19 cellular contexts compared by ENCODE assay signal in the genomic region with DNA sequence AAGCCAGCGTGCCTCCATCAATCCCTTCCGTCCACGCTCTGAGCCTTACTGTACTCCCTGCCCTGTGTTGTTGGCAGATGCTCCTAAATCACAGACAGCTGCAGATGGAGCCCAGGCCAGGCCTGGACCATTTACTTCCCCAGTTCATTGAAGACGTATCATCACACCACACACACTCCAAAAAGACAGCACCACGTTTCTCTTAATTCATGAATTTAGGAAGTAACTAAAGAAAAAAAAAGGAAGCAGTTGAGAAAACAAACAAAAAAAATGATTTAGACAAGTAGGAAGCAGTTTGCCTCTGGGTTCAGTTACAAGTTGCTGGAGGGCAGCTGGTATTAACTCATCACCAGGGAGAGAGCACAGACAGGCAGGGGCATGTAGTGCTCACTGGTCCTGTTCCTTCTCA. TPM values are rescaled to one million over a fixed set of nuclear protein-coding genes. Genes with fewer than 3 reads are reported as not detected.
DNase-seq lines count a peak whose midpoint lies in the region; ATAC-seq and TF ChIP-seq lines count a peak whose summit lies in the region.
"Had no signal": no experiment of that assay in that cellular context is flagged by ENCODE, and none has a peak within 500 bp of the region (broad histone marks: within the 10 kb centered on the region; RNA-seq: fewer than 3 reads in every experiment).

No MANE protein-coding gene starts in this region.

- DNase-seq in SK-N-SH: peak; percentile 68
- DNase-seq in RWPE1 (ENCODE audit: low spot score): peak; percentile 40
- peak; percentile 59 to 60 for DNase-seq in foreskin keratinocyte
- DNase-seq in spleen: peak; percentile 75
- no peak for DNase-seq in AG08396 (ENCODE audit: low spot score)
- DNase-seq in NCI-H2196 treated with DMSO at 0.1 percent for 48 hours (lab: John Stamatoyannopoulos, UW; ENCODE audit: unreplicated experiment): no peak
- DNase-seq in middle frontal gyrus (ENCODE audit: extremely low spot score, low spot score): no peak
- DNase-seq: activated CD4-positive, CD25-positive, alpha-beta regulatory T cell; activated naive CD8-positive, alpha-beta T cell treated with anti-CD3 and anti-CD28 coated beads for 36 hours; cerebellar nuclear complex; hypothalamus; NCI-H1436; occipital lobe; testis had no signal

- H3F3A ChIP-seq in SK-N-SH (replicated peaks; ENCODE audit: insufficient read depth): no peaks in the 10 kb centered on the region

- no peaks in the 10 kb centered on the region for H3K79me2 ChIP-seq in SK-N-SH (ENCODE audit: insufficient read depth)

- H3K4me3 ChIP-seq in SK-N-SH (ENCODE audit: low read depth in 2 of 2, low read length in 1 of 2): no peak overlapping the region
- H3K4me3 ChIP-seq in spleen: no peak overlapping the region
- H3K4me3 ChIP-seq: testis had no signal

- CTCF ChIA-PET in SK-N-SH (lab: Yijun Ruan, JAX): interaction anchor here (0.6 to 4.7 kb wide), 7 partner anchors 12 to 274 kb away, joined by 3 to 31 read pairs (median 4); a partner anchor contains a TSS
- CTCF ChIA-PET in RWPE1 (lab: Yijun Ruan, JAX): interaction anchor here (0.5 to 0.7 kb wide), 4 partner anchors 17 to 295 kb away, joined by 3 to 4 read pairs (median 4); no protein-coding TSS in a partner anchor

- H3K36me3 ChIP-seq in SK-N-SH (replicated peaks in 1 of 2; ENCODE audit: control insufficient read depth in 1 of 2, insufficient read depth in 2 of 2, low read length in 1 of 2): no peaks in the 10 kb centered on the region
- no peaks in the 10 kb centered on the region for H3K36me3 ChIP-seq in spleen

- no peak overlapping the region for H3K27ac ChIP-seq in SK-N-SH (ENCODE audit: low read depth in 2 of 2, low read length in 1 of 2)
- peak overlapping the region; percentile 86 for H3K27ac ChIP-seq in RWPE1
- H3K27ac ChIP-seq in foreskin keratinocyte: peak overlapping the region; percentile 68
- peak overlapping the region in 4 of 8 donors; percentile 60 to 79 (median 70) for H3K27ac ChIP-seq in spleen
- H3K27ac ChIP-seq: testis had no signal

- TF ChIP-seq EP300 in SK-N-SH (IDR thresholded peaks at IDR 0.05; ENCODE audit: borderline replicate concordance in 1 of 2, low read depth in 1 of 2, low read length in 1 of 2): no peak; a peak in 1 of 4 replicates

- no peaks in the 10 kb centered on the region for H3K9me2 ChIP-seq in SK-N-SH

- intact Hi-C loops in spleen (cut with DNase I; ENCODE audit: low total_unique reads): no loop called here

- no peak for ATAC-seq in SK-N-SH treated with all-trans-retinoic acid at 6 μM for 48 hours
- peak; percentile 74 for ATAC-seq in foreskin keratinocyte

- H3K4me1 ChIP-seq in SK-N-SH (ENCODE audit: control insufficient read depth in 1 of 2, insufficient read depth in 2 of 2, low read depth in 1 of 2, low read length in 1 of 2): peaks cover 0 to 7% of the 10 kb centered on the region in 2 experiments; a peak in 1 of 4 replicates
- H3K4me1 ChIP-seq in foreskin keratinocyte: peaks cover 6% of the 10 kb centered on the region
- peaks cover 0 to 53% (median 21%) of the 10 kb centered on the region in 6 donors for H3K4me1 ChIP-seq in spleen
- H3K4me1 ChIP-seq: testis had no signal

- H2AFZ ChIP-seq in SK-N-SH (ENCODE audit: low read depth): no peak overlapping the region

- no peaks in the 10 kb centered on the region for H4K20me1 ChIP-seq in SK-N-SH (ENCODE audit: insufficient read depth)

- H3K9me3 ChIP-seq in SK-N-SH (no peaks in the 10 kb centered on the region), spleen (no peaks in the 10 kb centered on the region)
- H3K9me3 ChIP-seq: testis had no signal

- no peaks in the 10 kb centered on the region for H3K27me3 ChIP-seq in SK-N-SH (ENCODE audit: insufficient read depth)
- H3K27me3 ChIP-seq in foreskin keratinocyte: peaks cover 11% of the 10 kb centered on the region
- H3K27me3 ChIP-seq in spleen (replicated peaks in 1 of 7): peaks cover 0 to 48% (median 3%) of the 10 kb centered on the region in 7 donors
- H3K27me3 ChIP-seq: testis had no signal

- TF ChIP-seq CTCF in SK-N-SH (IDR thresholded peaks at IDR 0.05) (no peak), RWPE1 (conservative IDR thresholded peaks at IDR 0.05; ENCODE audit: low read depth) (no peak), foreskin keratinocyte (conservative IDR thresholded peaks at IDR 0.05) (no peak), spleen (IDR thresholded peaks at IDR 0.05 in 8 of 11, conservative IDR thresholded peaks at IDR 0.05 in 3 of 11) (no peak)

- no peak for TF ChIP-seq POLR2A in spleen (IDR thresholded peaks at IDR 0.05)

- no peak overlapping the region for H3K4me2 ChIP-seq in SK-N-SH

- POLR2A ChIA-PET in SK-N-SH (lab: Yijun Ruan, JAX): no interaction called here
- POLR2A ChIA-PET in RWPE1 (lab: Yijun Ruan, JAX; ENCODE audit: low non-redundant PET): interaction anchor here (0.6 kb wide), 1 partner anchor 392 kb away, joined by 3 read pairs; no protein-coding TSS in a partner anchor

- H3K9ac ChIP-seq in SK-N-SH: no peak overlapping the region

- TF ChIP-seq RAD21 in SK-N-SH (IDR thresholded peaks at IDR 0.05; ENCODE audit: low read length): no peak

- WGBS in SK-N-SH (ENCODE audit: low lambda C conversion rate): 15% methylated on average over 5 of the region's 5 CpGs
- WGBS in spleen, 5 donors: 10 to 26% (median 11%) methylated on average over 5 of the region's 5 CpGs

TF ChIP-seq in SK-N-SH, 30 proteins besides CTCF, POLR2A, EP300 and RAD21 (continues in another document):
- TF ChIP-seq, protein P1, sequence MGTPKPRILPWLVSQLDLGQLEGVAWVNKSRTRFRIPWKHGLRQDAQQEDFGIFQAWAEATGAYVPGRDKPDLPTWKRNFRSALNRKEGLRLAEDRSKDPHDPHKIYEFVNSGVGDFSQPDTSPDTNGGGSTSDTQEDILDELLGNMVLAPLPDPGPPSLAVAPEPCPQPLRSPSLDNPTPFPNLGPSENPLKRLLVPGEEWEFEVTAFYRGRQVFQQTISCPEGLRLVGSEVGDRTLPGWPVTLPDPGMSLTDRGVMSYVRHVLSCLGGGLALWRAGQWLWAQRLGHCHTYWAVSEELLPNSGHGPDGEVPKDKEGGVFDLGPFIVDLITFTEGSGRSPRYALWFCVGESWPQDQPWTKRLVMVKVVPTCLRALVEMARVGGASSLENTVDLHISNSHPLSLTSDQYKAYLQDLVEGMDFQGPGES (IDR thresholded peaks at IDR 0.05; ENCODE audit: low read depth, low read length): no peak
- TF ChIP-seq, protein P2, sequence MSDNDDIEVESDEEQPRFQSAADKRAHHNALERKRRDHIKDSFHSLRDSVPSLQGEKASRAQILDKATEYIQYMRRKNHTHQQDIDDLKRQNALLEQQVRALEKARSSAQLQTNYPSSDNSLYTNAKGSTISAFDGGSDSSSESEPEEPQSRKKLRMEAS (IDR thresholded peaks at IDR 0.05; ENCODE audit: low read depth): no peak

TF ChIP-seq in SK-N-SH treated with all-trans-retinoic acid at 6 μM for 48 hours, 23 proteins besides CTCF, POLR2A, EP300 and RAD21 (continues in another document):
- TF ChIP-seq RARB (CRISPR knock-in tag; IDR thresholded peaks at IDR 0.05): no peak
- no peak for TF ChIP-seq ESRRG (CRISPR knock-in tag; IDR thresholded peaks at IDR 0.05)
- no peak for TF ChIP-seq ZFP3 (CRISPR knock-in tag; IDR thresholded peaks at IDR 0.05)
- no peak for TF ChIP-seq TCF4 (CRISPR knock-in tag; IDR thresholded peaks at IDR 0.05; ENCODE audit: borderline replicate concordance)
- TF ChIP-seq, protein P3, sequence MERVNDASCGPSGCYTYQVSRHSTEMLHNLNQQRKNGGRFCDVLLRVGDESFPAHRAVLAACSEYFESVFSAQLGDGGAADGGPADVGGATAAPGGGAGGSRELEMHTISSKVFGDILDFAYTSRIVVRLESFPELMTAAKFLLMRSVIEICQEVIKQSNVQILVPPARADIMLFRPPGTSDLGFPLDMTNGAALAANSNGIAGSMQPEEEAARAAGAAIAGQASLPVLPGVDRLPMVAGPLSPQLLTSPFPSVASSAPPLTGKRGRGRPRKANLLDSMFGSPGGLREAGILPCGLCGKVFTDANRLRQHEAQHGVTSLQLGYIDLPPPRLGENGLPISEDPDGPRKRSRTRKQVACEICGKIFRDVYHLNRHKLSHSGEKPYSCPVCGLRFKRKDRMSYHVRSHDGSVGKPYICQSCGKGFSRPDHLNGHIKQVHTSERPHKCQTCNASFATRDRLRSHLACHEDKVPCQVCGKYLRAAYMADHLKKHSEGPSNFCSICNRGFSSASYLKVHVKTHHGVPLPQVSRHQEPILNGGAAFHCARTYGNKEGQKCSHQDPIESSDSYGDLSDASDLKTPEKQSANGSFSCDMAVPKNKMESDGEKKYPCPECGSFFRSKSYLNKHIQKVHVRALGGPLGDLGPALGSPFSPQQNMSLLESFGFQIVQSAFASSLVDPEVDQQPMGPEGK (CRISPR knock-in tag; IDR thresholded peaks at IDR 0.05; ENCODE audit: borderline replicate concordance): no peak
- no peak for TF ChIP-seq OSR1 (CRISPR knock-in tag; IDR thresholded peaks at IDR 0.05)
- no peak for TF ChIP-seq ISL1 (CRISPR knock-in tag; IDR thresholded peaks at IDR 0.05)
- no peak for TF ChIP-seq GLIS3 (CRISPR knock-in tag; IDR thresholded peaks at IDR 0.05)

RNA-seq across cellular contexts. Expression of a gene that starts 7.5 kb away (rescaled TPM):
- polyA plus RNA-seq in SK-N-SH (2012; rRNA removed) (not detected in 2 replicates), foreskin keratinocyte (not detected in 2 replicates), spleen (under 1 TPM in 1 of 3 donors, not detected in 2; 0.06 TPM)
- polyA plus RNA-seq in SK-N-SH (2012; cell fraction: cytosol; rRNA removed): not detected in 2 replicates
- not detected in 2 replicates for polyA plus RNA-seq in SK-N-SH (2012; cell fraction: nucleus; rRNA removed)
- total RNA-seq in foreskin keratinocyte (not detected in 2 replicates), spleen (1 to 10 TPM in 1 of 7 donors, not detected in 6; 1.4 TPM)
- total RNA-seq: A673; activated naive CD8-positive, alpha-beta T cell treated with anti-CD3 and anti-CD28 coated beads for 36 hours; lower leg skin; occipital lobe; SK-MEL-5; testis had no signal
- polyA plus RNA-seq: esophagus had no signal

RNA-seq across cellular contexts. Expression of a gene that starts 24.0 kb away (rescaled TPM):
- polyA plus RNA-seq in SK-N-SH (2012; rRNA removed): not detected in 2 replicates
- polyA plus RNA-seq in SK-N-SH (2012; cell fraction: cytosol; rRNA removed): not detected in 2 replicates
- not detected in 2 replicates for polyA plus RNA-seq in SK-N-SH (2012; cell fraction: nucleus; rRNA removed)
- not detected in 2 replicates for total RNA-seq in foreskin keratinocyte
- polyA plus RNA-seq in foreskin keratinocyte: not detected in 2 replicates
- 10 to 100 TPM in 3 of 7 donors, 1 to 10 TPM in 4; 1.7 to 20.3 (median 6.4) TPM for total RNA-seq in spleen
- polyA plus RNA-seq in spleen: 1 to 10 TPM in 2 of 3 donors, under 1 TPM in 1; 0.99 to 5.3 (median 3.0) TPM
- total RNA-seq: A673; activated naive CD8-positive, alpha-beta T cell treated with anti-CD3 and anti-CD28 coated beads for 36 hours; SK-MEL-5 had no signal

RNA-seq across cellular contexts. Expression of a gene that starts 32.2 kb away (rescaled TPM):
- polyA plus RNA-seq in SK-N-SH (2012; rRNA removed) (not detected in 2 replicates), foreskin keratinocyte (not detected in 2 replicates), spleen (1 to 10 TPM; 1.5 to 4.8 (median 4.1) TPM)
- polyA plus RNA-seq in SK-N-SH (2012; cell fraction: cytosol; rRNA removed): not detected in 2 replicates
- not detected in 2 replicates for polyA plus RNA-seq in SK-N-SH (2012; cell fraction: nucleus; rRNA removed)
- total RNA-seq in foreskin keratinocyte (not detected in 2 replicates), spleen (10 to 100 TPM in 1 of 7 donors, 1 to 10 TPM in 4, not detected in 2; 1.8 to 20.0 (median 3.7) TPM)
- total RNA-seq: A673; activated naive CD8-positive, alpha-beta T cell treated with anti-CD3 and anti-CD28 coated beads for 36 hours; lower leg skin; occipital lobe; SK-MEL-5; testis had no signal
- polyA plus RNA-seq: esophagus had no signal

RNA-seq across cellular contexts. Expression of a gene that starts 53.6 kb away (rescaled TPM):
- not detected in 2 replicates for polyA plus RNA-seq in SK-N-SH (2012; rRNA removed)
- not detected in 2 replicates for polyA plus RNA-seq in SK-N-SH (2012; cell fraction: cytosol; rRNA removed)
- not detected in 2 replicates for polyA plus RNA-seq in SK-N-SH (2012; cell fraction: nucleus; rRNA removed)
- not detected in 2 replicates for total RNA-seq in foreskin keratinocyte
- polyA plus RNA-seq in foreskin keratinocyte: not detected in 2 replicates
- 10 to 100 TPM in 2 of 7 donors, 1 to 10 TPM in 5; 4.3 to 10.3 (median 6.0) TPM for total RNA-seq in spleen
- polyA plus RNA-seq in spleen: 1 to 10 TPM in 2 of 3 donors, under 1 TPM in 1; 0.96 to 1.2 (median 1.0) TPM
- total RNA-seq: A673; activated naive CD8-positive, alpha-beta T cell treated with anti-CD3 and anti-CD28 coated beads for 36 hours had no signal

Comparison
In these comparisons a context has a peak if more than half of its experiments do, and no peak if none do; other contexts are left out.
1. DNase-seq: peak in SK-N-SH (single experiment), RWPE1 (single experiment), foreskin keratinocyte (2 of 2) and spleen (single experiment); none in AG08396 (single experiment), NCI-H2196 treated with DMSO at 0.1 percent for 48 hours (single experiment) and middle frontal gyrus (single experiment).
2. H3K27ac ChIP-seq: peak in RWPE1 (single experiment) and foreskin keratinocyte (single experiment); none in SK-N-SH (0 of 2).